17 cellular contexts compared by ENCODE assay signal in the genomic region with DNA sequence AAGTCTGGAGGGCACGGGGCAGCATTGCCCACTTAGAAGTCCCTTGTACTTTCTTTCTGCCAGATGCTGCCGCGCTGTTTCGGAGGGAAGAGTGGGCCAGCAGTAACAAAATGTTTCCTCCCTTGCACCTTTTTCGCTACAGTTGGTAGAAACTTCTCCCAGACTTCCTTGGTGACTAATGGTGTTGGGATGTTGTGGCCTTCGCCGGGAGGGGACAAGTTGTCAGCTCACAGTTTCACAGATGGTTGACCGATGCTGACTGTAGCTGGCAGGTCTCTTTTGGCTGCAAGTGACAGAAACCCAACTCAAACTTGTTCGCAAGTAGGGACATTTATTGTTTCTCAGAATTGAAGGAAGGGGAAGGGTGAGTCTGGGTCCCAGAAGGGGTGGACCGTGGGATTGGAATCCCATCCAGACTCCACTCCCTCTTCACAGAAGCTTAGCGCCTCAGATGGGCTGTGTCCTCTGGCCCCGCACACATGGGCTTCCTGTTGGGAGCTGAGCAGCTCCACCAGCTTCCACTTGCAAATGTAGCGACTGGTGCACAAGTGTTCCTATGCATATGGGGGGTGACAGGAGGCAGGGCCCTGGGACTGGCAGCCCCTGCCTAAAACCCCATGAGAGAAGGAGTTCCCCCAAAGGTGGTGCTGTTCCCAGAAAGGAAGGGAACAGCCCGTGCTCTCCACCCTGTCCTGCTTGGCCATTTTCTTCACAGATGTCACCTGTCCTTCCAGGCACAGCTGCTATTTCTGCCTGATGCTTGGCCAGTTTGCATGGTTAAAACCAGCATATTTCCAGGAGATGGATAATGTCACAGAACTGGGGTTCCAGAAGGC. TPM values are rescaled to one million over a fixed set of nuclear protein-coding genes. Genes with fewer than 3 reads are reported as not detected.
"Had no signal": no experiment of that assay in that cellular context is flagged by ENCODE, and none has a peak within 500 bp of the region (broad histone marks: within the 10 kb centered on the region; RNA-seq: fewer than 3 reads in every experiment).

No MANE protein-coding gene starts in this region.

- ATAC-seq: activated CD8-positive, alpha-beta memory T cell treated with anti-CD3 and anti-CD28 coated beads, Interleukin-2, amount 10 ng/mL, durations not matched to agents 7 days and 5 days; esophagus mucosa; sciatic nerve had no signal

- H3K27me3 ChIP-seq: spleen had no signal

- H3K4me3 ChIP-seq: lung, spleen had no signal

- DNase-seq: activated CD4-positive, alpha-beta T cell treated with anti-CD3 and anti-CD28 coated beads for 1 hour; activated CD4-positive, alpha-beta T cell treated with anti-CD3 and anti-CD28 coated beads, Interleukin-2, amount 50 U/mL, for 48 hours; activated CD8-positive, alpha-beta memory T cell treated with anti-CD3 and anti-CD28 coated beads, Interleukin-2, amount 10 ng/mL, durations not matched to agents 7 days and 5 days; activated naive CD4-positive, alpha-beta T cell treated with anti-CD3 and anti-CD28 coated beads, Interleukin-2, amount 50 U/mL, for 16 hours; activated T-cell treated with anti-CD3 and anti-CD28 coated beads, Interleukin-2, amount 50 U/mL, for 24 hours; caudate nucleus; midbrain; spleen; T-helper 1 cell; T1000 had no signal

- H3K4me1 ChIP-seq: spleen had no signal

- H3K9me3 ChIP-seq: spleen had no signal

- FAIRE-seq: colon had no signal

- H3K27ac ChIP-seq: spleen, VCaP had no signal

RNA-seq across cellular contexts. Expression of gene RPRML, which starts 30.9 kb away (rescaled TPM):
- total RNA-seq: activated CD8-positive, alpha-beta memory T cell treated with anti-CD3 and anti-CD28 coated beads, Interleukin-2, amount 10 ng/mL, durations not matched to agents 7 days and 5 days; esophagus mucosa; omental fat pad; progenitor cell of endocrine pancreas; sciatic nerve; spleen had no signal
- polyA plus RNA-seq: spleen had no signal
